In genomic region chr6:46788791-46789190, GRCh38 we compare ENCODE assay signal across 33 cellular contexts. TPM values are rescaled to one million over a fixed set of nuclear protein-coding genes. Genes with fewer than 3 reads are reported as not detected.
"Had no signal": no experiment of that assay in that cellular context is flagged by ENCODE, and none has a peak within 500 bp of the region (broad histone marks: within the 10 kb centered on the region; RNA-seq: fewer than 3 reads in every experiment).

No MANE protein-coding gene starts in this region.

- H3K4me1 Mint-ChIP-seq: memory B cell; natural killer cell; neural crest cell; stimulated activated effector memory CD8-positive, alpha-beta T cell treated with anti-CD3 and anti-CD28 coated beads, Interleukin-12 subunit alpha, Interleukin-12 subunit beta, amount 100 ng/mL, for 72 hours had no signal

- H3K4me1 ChIP-seq: gastrocnemius medialis, lower lobe of right lung, right lobe of liver, stomach, thyroid gland had no signal

- H3K27me3 ChIP-seq: gastrocnemius medialis, neutrophil, pancreas, right lobe of liver, stomach, thyroid gland had no signal

- H3K4me2 ChIP-seq: smooth muscle cell had no signal

- H3K4me3 Mint-ChIP-seq: dendritic cell treated with granulocyte-macrophage colony-stimulating factor and Interleukin-4, amounts not matched to agents 40 ng/mL and 50 ng/mL, for 4 days; endodermal cell; memory B cell; natural killer cell; neural crest cell; stimulated activated effector memory CD8-positive, alpha-beta T cell treated with anti-CD3 and anti-CD28 coated beads, Interleukin-12 subunit alpha, Interleukin-12 subunit beta, amount 100 ng/mL, for 72 hours; type B pancreatic cell had no signal

- H3K27ac Mint-ChIP-seq: dendritic cell treated with granulocyte-macrophage colony-stimulating factor and Interleukin-4, amounts not matched to agents 40 ng/mL and 50 ng/mL, for 4 days; endodermal cell; memory B cell; natural killer cell; stimulated activated effector memory CD8-positive, alpha-beta T cell treated with anti-CD3 and anti-CD28 coated beads, Interleukin-12 subunit alpha, Interleukin-12 subunit beta, amount 100 ng/mL, for 72 hours; type B pancreatic cell had no signal

- H3K27ac ChIP-seq: epithelial cell of prostate, gastrocnemius medialis, lower lobe of right lung, neutrophil, pancreas, right lobe of liver, stomach, thyroid gland had no signal

- H3K4me3 ChIP-seq: gastrocnemius medialis, lower lobe of right lung, pancreas, right lobe of liver, smooth muscle cell, stomach, thyroid gland had no signal

- DNase-seq: effector CD8-positive, alpha-beta T cell; endodermal cell; foreskin fibroblast; gastrocnemius medialis; head of caudate nucleus; kidney glomerular epithelial cell; left ventricle myocardium superior; lower lobe of right lung; natural killer cell; pancreas; right lobe of liver; stimulated activated CD4-positive, alpha-beta T cell treated with anti-CD3 and anti-CD28 coated beads, Interleukin-12 subunit alpha, Interleukin-12 subunit beta, amount 100 ng/mL, for 4 hours; stimulated activated CD4-positive, alpha-beta T cell treated with anti-CD3 and anti-CD28 coated beads, Interleukin-2, amount 100 ng/mL, for 24 hours; stimulated activated CD4-positive, alpha-beta T cell treated with anti-CD3 and anti-CD28 coated beads, Interleukin-4, amount 100 ng/mL, for 24 hours; stimulated activated naive CD4-positive, alpha-beta T cell treated with Interleukin-2 at 50 U/mL for 16 hours; stomach; thyroid gland had no signal

- H3K36me3 ChIP-seq: gastrocnemius medialis, lower lobe of right lung, neutrophil, pancreas, right lobe of liver, stomach, thyroid gland had no signal

- H3K27me3 Mint-ChIP-seq: dendritic cell treated with granulocyte-macrophage colony-stimulating factor and Interleukin-4, amounts not matched to agents 40 ng/mL and 50 ng/mL, for 4 days; memory B cell; type B pancreatic cell had no signal

- H3K36me3 Mint-ChIP-seq: memory B cell; natural killer cell; stimulated activated effector memory CD8-positive, alpha-beta T cell treated with anti-CD3 and anti-CD28 coated beads, Interleukin-12 subunit alpha, Interleukin-12 subunit beta, amount 100 ng/mL, for 72 hours; type B pancreatic cell had no signal

- H3K9me3 ChIP-seq: gastrocnemius medialis, lower lobe of right lung, neutrophil, pancreas, right lobe of liver, stomach, thyroid gland had no signal

- H3K9me3 Mint-ChIP-seq: dendritic cell treated with granulocyte-macrophage colony-stimulating factor and Interleukin-4, amounts not matched to agents 40 ng/mL and 50 ng/mL, for 4 days; endodermal cell; memory B cell; natural killer cell; neural crest cell; stimulated activated effector memory CD8-positive, alpha-beta T cell treated with anti-CD3 and anti-CD28 coated beads, Interleukin-12 subunit alpha, Interleukin-12 subunit beta, amount 100 ng/mL, for 72 hours; type B pancreatic cell had no signal

RNA-seq across cellular contexts. Expression of gene MEP1A, which starts 4.4 kb away (rescaled TPM):
- total RNA-seq: endodermal cell, esophagus mucosa, glomerular endothelial cell, left ventricle myocardium superior, mononuclear cell, natural killer cell, neural crest cell, omental fat pad, posterior vena cava, pulmonary artery endothelial cell, smooth muscle cell, thyroid gland, urinary bladder had no signal

RNA-seq across cellular contexts. Expression of gene ANKRD66, which starts 42.1 kb away (rescaled TPM):
- total RNA-seq: endodermal cell, esophagus mucosa, gastrocnemius medialis, glomerular endothelial cell, left ventricle myocardium superior, mononuclear cell, natural killer cell, neural crest cell, omental fat pad, pancreas, posterior vena cava, pulmonary artery endothelial cell, right lobe of liver, smooth muscle cell, subcutaneous adipose tissue, thyroid gland, urinary bladder had no signal

RNA-seq across cellular contexts. Expression of gene PLA2G7, which starts 53.6 kb away (rescaled TPM):
- total RNA-seq: gastrocnemius medialis, glomerular endothelial cell, pulmonary artery endothelial cell had no signal
